Comparison of ENCODE assay signal across 8 cellular contexts in genomic region chr11:120612363-120613263, GRCh38.
DNase-seq lines count a peak whose midpoint lies in the region; ATAC-seq, FAIRE-seq and TF ChIP-seq lines count a peak whose summit lies in the region.

No MANE protein-coding gene starts in this region.

- no peak for FAIRE-seq in D721Med (lab: Jason Lieb, UNC)

- no peak for TF ChIP-seq CTCF in GM12865 (IDR thresholded peaks at IDR 0.05; ENCODE audit: insufficient read depth, low read depth, low read length, missing control alignments)
- TF ChIP-seq CTCF in fibroblast of villous mesenchyme (IDR thresholded peaks at IDR 0.05; ENCODE audit: insufficient read depth, low read depth, low read length) = no peak
- TF ChIP-seq CTCF in D721Med (IDR thresholded peaks at IDR 0.05; ENCODE audit: insufficient read depth, missing control alignments) = no peak

- peak overlapping the region; percentile 46 for H3K4me3 ChIP-seq in GM12865 (ENCODE audit: low read depth, low read length)
- no peak overlapping the region for H3K4me3 ChIP-seq in fibroblast of villous mesenchyme (ENCODE audit: low read depth, low read length)

- ATAC-seq in GM21381 (IDR thresholded peaks at IDR 0.05; ENCODE audit: unreplicated experiment) (peak; percentile 86), HG03521 (IDR thresholded peaks at IDR 0.05; ENCODE audit: unreplicated experiment) (peak; percentile 89)

- peak; percentile 94 for DNase-seq in GM12865 (ENCODE audit: low read depth)
- DNase-seq in fibroblast of villous mesenchyme (ENCODE audit: low read depth) = peak; percentile 72
- DNase-seq in GDM1 (lab: John Stamatoyannopoulos, UW) = no peak
- no peak for DNase-seq in activated CD8-positive, alpha-beta memory T cell treated with anti-CD3 and anti-CD28 coated beads, Interleukin-2, amount 50 U/mL, for 4 hours
- DNase-seq in NCI-H146 (lab: John Stamatoyannopoulos, UW) = no peak
- no peak for DNase-seq in D721Med (ENCODE audit: insufficient read length, low spot score)

Comparison
In these comparisons a context has a peak if more than half of its experiments do, and no peak if none do; other contexts are left out.
1. DNase-seq: peak in GM12865 (single experiment) and fibroblast of villous mesenchyme (single experiment); none in GDM1 (single experiment), activated CD8-positive, alpha-beta memory T cell treated with anti-CD3 and anti-CD28 coated beads, Interleukin-2, amount 50 U/mL, for 4 hours (single experiment), NCI-H146 (single experiment) and D721Med (single experiment).